ENCODE assay signal across 10 cellular contexts in genomic region chr14:68621400-68622365, GRCh38.
DNase-seq lines count a peak whose midpoint lies in the region; ATAC-seq and TF ChIP-seq lines count a peak whose summit lies in the region.
"Had no signal": no experiment of that assay in that cellular context is flagged by ENCODE, and none has a peak within 500 bp of the region (broad histone marks: within the 10 kb centered on the region; RNA-seq: fewer than 3 reads in every experiment).

No MANE protein-coding gene starts in this region.

- no peaks in the 10 kb centered on the region for H3K9me2 ChIP-seq in SK-N-SH

- H3K36me3 ChIP-seq in H7 (replicated peaks; ENCODE audit: control insufficient read depth, insufficient read depth, low read length) (no peaks in the 10 kb centered on the region), SK-N-SH (replicated peaks in 1 of 2; ENCODE audit: control insufficient read depth in 1 of 2, insufficient read depth in 2 of 2, low read length in 1 of 2) (peaks cover 0 to 3% of the 10 kb centered on the region in 2 experiments)
- H3K36me3 ChIP-seq: adrenal gland had no signal

- no peak for ATAC-seq in stimulated activated effector memory CD8-positive, alpha-beta T cell treated with anti-CD3 and anti-CD28 coated beads, Interleukin-12 subunit alpha, Interleukin-12 subunit beta, amount 100 ng/mL, for 72 hours
- no peak for ATAC-seq in GM18517 (IDR thresholded peaks at IDR 0.05; ENCODE audit: unreplicated experiment)

- peak; percentile 2 for DNase-seq in H7
- peak in 8 of 61 donors; percentile 21 to 73 (median 48) for DNase-seq in caudate nucleus (lab: John Stamatoyannopoulos, UW)
- DNase-seq in left kidney (ENCODE audit: low read depth, low spot score): peak; percentile 70
- no peak for DNase-seq in stimulated activated effector memory CD8-positive, alpha-beta T cell treated with anti-CD3 and anti-CD28 coated beads, Interleukin-12 subunit alpha, Interleukin-12 subunit beta, amount 100 ng/mL, for 72 hours (ENCODE audit: low spot score in 2 of 2)
- DNase-seq in SK-N-SH: no peak
- no peak for DNase-seq in HuH-7 (ENCODE audit: low spot score)
- no peak for DNase-seq in activated naive CD4-positive, alpha-beta T cell treated with Interleukin-2 at 50 U/mL for 16 hours
- DNase-seq: testis had no signal

- H3K27ac Mint-ChIP-seq in stimulated activated effector memory CD8-positive, alpha-beta T cell treated with anti-CD3 and anti-CD28 coated beads, Interleukin-12 subunit alpha, Interleukin-12 subunit beta, amount 100 ng/mL, for 72 hours: peak overlapping the region; percentile 15

- TF ChIP-seq RAD21 in SK-N-SH (IDR thresholded peaks at IDR 0.05; ENCODE audit: low read length): no peak

- peaks cover 11% of the 10 kb centered on the region; the same call in 1 of the 2 replicates for H3K9me3 ChIP-seq in SK-N-SH
- H3K9me3 ChIP-seq: testis had no signal

- H3K27ac ChIP-seq in caudate nucleus (ENCODE audit: low read depth, low read length) (peak overlapping the region; percentile 78), SK-N-SH (ENCODE audit: low read depth in 2 of 2, low read length in 1 of 2) (no peak overlapping the region)
- H3K27ac ChIP-seq: testis had no signal

- H3K36me3 Mint-ChIP-seq in stimulated activated effector memory CD8-positive, alpha-beta T cell treated with anti-CD3 and anti-CD28 coated beads, Interleukin-12 subunit alpha, Interleukin-12 subunit beta, amount 100 ng/mL, for 72 hours: no peaks in the 10 kb centered on the region

- H3K27me3 ChIP-seq in H7 (ENCODE audit: control insufficient read depth, insufficient read depth, low read length): no peaks in the 10 kb centered on the region
- no peaks in the 10 kb centered on the region for H3K27me3 ChIP-seq in SK-N-SH (ENCODE audit: insufficient read depth)
- H3K27me3 ChIP-seq: adrenal gland, testis had no signal

- no peak overlapping the region for H3K4me3 Mint-ChIP-seq in stimulated activated effector memory CD8-positive, alpha-beta T cell treated with anti-CD3 and anti-CD28 coated beads, Interleukin-12 subunit alpha, Interleukin-12 subunit beta, amount 100 ng/mL, for 72 hours

- H4K20me1 ChIP-seq in SK-N-SH (ENCODE audit: insufficient read depth): no peaks in the 10 kb centered on the region

- CTCF ChIA-PET in SK-N-SH (lab: Yijun Ruan, JAX): no interaction called here

- H3K4me2 ChIP-seq in SK-N-SH: no peak overlapping the region

- WGBS in SK-N-SH (ENCODE audit: low lambda C conversion rate): 56% methylated on average over 3 of the region's 6 CpGs

- no peak overlapping the region for H3K9ac ChIP-seq in SK-N-SH

- peaks cover 11% of the 10 kb centered on the region for H3K4me1 Mint-ChIP-seq in stimulated activated effector memory CD8-positive, alpha-beta T cell treated with anti-CD3 and anti-CD28 coated beads, Interleukin-12 subunit alpha, Interleukin-12 subunit beta, amount 100 ng/mL, for 72 hours

- POLR2A ChIA-PET in SK-N-SH (lab: Yijun Ruan, JAX): no interaction called here

- peaks cover 11% of the 10 kb centered on the region for H3K9me3 Mint-ChIP-seq in stimulated activated effector memory CD8-positive, alpha-beta T cell treated with anti-CD3 and anti-CD28 coated beads, Interleukin-12 subunit alpha, Interleukin-12 subunit beta, amount 100 ng/mL, for 72 hours

- no peak for TF ChIP-seq CTCF in SK-N-SH (IDR thresholded peaks at IDR 0.05)

- H3K4me1 ChIP-seq in SK-N-SH (ENCODE audit: control insufficient read depth in 1 of 2, insufficient read depth in 2 of 2, low read depth in 1 of 2, low read length in 1 of 2): no peaks in the 10 kb centered on the region

- no peak for TF ChIP-seq EP300 in SK-N-SH (IDR thresholded peaks at IDR 0.05; ENCODE audit: borderline replicate concordance in 1 of 2, low read depth in 1 of 2, low read length in 1 of 2)

- no peak overlapping the region for H2AFZ ChIP-seq in SK-N-SH (ENCODE audit: low read depth)

- peaks cover under 1% of the 10 kb centered on the region for H3F3A ChIP-seq in SK-N-SH (replicated peaks; ENCODE audit: insufficient read depth)

- H3K79me2 ChIP-seq in SK-N-SH (ENCODE audit: insufficient read depth): no peaks in the 10 kb centered on the region

- no peak overlapping the region for H3K4me3 ChIP-seq in H7 (ENCODE audit: insufficient read depth, low read depth, low read length)
- no peak overlapping the region for H3K4me3 ChIP-seq in SK-N-SH (ENCODE audit: low read depth in 2 of 2, low read length in 1 of 2)
- H3K4me3 ChIP-seq: adrenal gland, testis had no signal

TF ChIP-seq in SK-N-SH, 30 proteins besides CTCF, POLR2A, EP300 and RAD21:
- TF ChIP-seq MAX (IDR thresholded peaks at IDR 0.05; ENCODE audit: low read depth) (no peak), RCOR1 (IDR thresholded peaks at IDR 0.05; ENCODE audit: low read length) (no peak), TCF12 (IDR thresholded peaks at IDR 0.05) (no peak), PBX3 (IDR thresholded peaks at IDR 0.05) (no peak), ZBTB33 (IDR thresholded peaks at IDR 0.05; ENCODE audit: borderline replicate concordance, low read depth) (no peak), CHD2 (IDR thresholded peaks at IDR 0.05; ENCODE audit: low read length, partially characterized antibody) (no peak), TAF1 (IDR thresholded peaks at IDR 0.05; ENCODE audit: borderline replicate concordance, low read depth, low read length) (no peak), GABPA (IDR thresholded peaks at IDR 0.05; ENCODE audit: low read depth) (no peak), RXRA (IDR thresholded peaks at IDR 0.05; ENCODE audit: borderline replicate concordance, low read depth) (no peak), REST (IDR thresholded peaks at IDR 0.05; ENCODE audit: low read depth, low read length) (no peak)

Comparison
In these comparisons a context has a peak if more than half of its experiments do, and no peak if none do; other contexts are left out.
1. DNase-seq: peak in H7 (single experiment) and left kidney (single experiment); none in stimulated activated effector memory CD8-positive, alpha-beta T cell treated with anti-CD3 and anti-CD28 coated beads, Interleukin-12 subunit alpha, Interleukin-12 subunit beta, amount 100 ng/mL, for 72 hours (0 of 2), SK-N-SH (single experiment), HuH-7 (single experiment) and activated naive CD4-positive, alpha-beta T cell treated with Interleukin-2 at 50 U/mL for 16 hours (single experiment).